In genomic region chr7:79035858-79036257, GRCh38 we compare ENCODE assay signal across 29 cellular contexts.
"Had no signal": no experiment of that assay in that cellular context is flagged by ENCODE, and none has a peak within 500 bp of the region (broad histone marks: within the 10 kb centered on the region; RNA-seq: fewer than 3 reads in every experiment).

No MANE protein-coding gene starts in this region.

- H3K4me1 ChIP-seq: neural progenitor cell, parathyroid adenoma, psoas muscle, spleen, suprapubic skin, testis, upper lobe of left lung, vagina had no signal

- H3K27me3 ChIP-seq: neural progenitor cell, ovary, spleen, suprapubic skin, testis, tibial nerve, upper lobe of left lung, vagina had no signal

- H3K36me3 ChIP-seq: neural progenitor cell, ovary, spleen, suprapubic skin, tibial nerve, upper lobe of left lung, vagina had no signal

- DNase-seq: natural killer cell; occipital lobe; ovary; posterior cingulate gyrus; psoas muscle; right cardiac atrium; spleen; stimulated activated CD4-positive, alpha-beta T cell treated with anti-CD3 and anti-CD28 coated beads, Interleukin-12 subunit alpha, Interleukin-12 subunit beta, amount 100 ng/mL, for 4 hours; stimulated activated CD4-positive, alpha-beta T cell treated with anti-CD3 and anti-CD28 coated beads, Interleukin-1b, Interleukin-23, amount 100 ng/mL, for 48 hours; stimulated activated CD4-positive, alpha-beta T cell treated with anti-CD3 and anti-CD28 coated beads, Interleukin-4, amount 100 ng/mL, for 1 hour; stimulated activated CD4-positive, alpha-beta T cell treated with anti-CD3 and anti-CD28 coated beads, Interleukin-4, amount 100 ng/mL, for 4 hours; stimulated activated CD8-positive, alpha-beta memory T cell treated with anti-CD3 and anti-CD28 coated beads, Interleukin-4, amount 100 ng/mL, for 48 hours; stimulated activated naive CD4-positive, alpha-beta T cell; stimulated activated naive CD8-positive, alpha-beta T cell treated with anti-CD3 and anti-CD28 coated beads, Interleukin-15, amount 100 ng/mL, for 72 hours; stimulated activated naive CD8-positive, alpha-beta T cell treated with anti-CD3 and anti-CD28 coated beads, Interleukin-15, Interleukin-2, amounts not matched to agents 100 U/mL and 50 U/mL, for 24 hours; substantia nigra; testis; trophoblast cell; upper lobe of left lung had no signal

- H2AFZ ChIP-seq: neural progenitor cell, parathyroid adenoma had no signal

- H3K4me2 ChIP-seq: neural progenitor cell, smooth muscle cell had no signal

- H3K9ac ChIP-seq: neural progenitor cell, parathyroid adenoma had no signal

- ATAC-seq: natural killer cell; psoas muscle; right cardiac atrium; sciatic nerve; stimulated activated memory B cell treated with anti-CD40 and anti-IgM and Interleukin-4, amounts not matched to agents 10 μg/mL and 1 μg/mL and 100 μg/mL, for 72 hours; stimulated activated naive CD8-positive, alpha-beta T cell treated with anti-CD3 and anti-CD28 coated beads, Interleukin-15, amount 100 ng/mL, for 72 hours; stimulated activated naive CD8-positive, alpha-beta T cell treated with anti-CD3 and anti-CD28 coated beads, Interleukin-15, Interleukin-2, amounts not matched to agents 100 U/mL and 50 U/mL, for 24 hours had no signal

- FAIRE-seq: urothelium cell line had no signal

- H3K79me2 ChIP-seq: parathyroid adenoma had no signal

- H3K27ac ChIP-seq: neural progenitor cell, ovary, parathyroid adenoma, psoas muscle, skin epidermis, spleen, suprapubic skin, testis, tibial nerve, upper lobe of left lung, vagina had no signal

- H3K4me3 ChIP-seq: neural progenitor cell, ovary, psoas muscle, skin epidermis, smooth muscle cell, spleen, suprapubic skin, testis, tibial nerve, upper lobe of left lung, vagina had no signal

- H3K9me3 ChIP-seq: ovary, psoas muscle, suprapubic skin, testis, tibial nerve, upper lobe of left lung, vagina had no signal
